In the genomic region with DNA sequence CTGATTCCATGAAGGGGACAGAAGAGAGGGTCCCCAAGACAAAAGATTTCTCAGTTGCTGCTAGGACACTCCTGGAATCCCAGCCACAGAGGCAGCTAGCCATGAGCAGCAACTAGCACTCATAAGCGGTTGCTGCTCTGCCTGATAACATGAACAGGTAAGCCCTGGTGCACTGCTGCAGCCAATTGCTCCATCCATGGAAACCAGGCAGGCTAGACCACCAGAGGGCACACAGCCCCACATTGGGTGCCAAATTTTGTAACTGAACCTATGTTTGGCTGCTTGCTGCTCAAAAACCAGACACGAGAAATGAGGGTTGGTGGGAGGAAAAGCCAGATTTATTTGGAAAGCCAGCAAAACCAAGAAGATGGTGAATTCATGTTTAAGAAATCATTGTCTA, we compare ENCODE assay signal across 8 cellular contexts. TPM values are rescaled to one million over a fixed set of nuclear protein-coding genes. Genes with fewer than 3 reads are reported as not detected.
A peak's percentile ranks its signal among the peaks of the same experiment; 100 is the strongest.
DNase-seq lines count a peak whose midpoint lies in the region; ATAC-seq and TF ChIP-seq lines count a peak whose summit lies in the region.

No MANE protein-coding gene starts in this region.

- peak; percentile 23; the same call in 1 of the 2 replicates for TF ChIP-seq CTCF in 22Rv1 (IDR thresholded peaks at IDR 0.05)
- peak; percentile 31 for TF ChIP-seq CTCF in GM12865 (IDR thresholded peaks at IDR 0.05; ENCODE audit: insufficient read depth, low read depth, low read length, missing control alignments)
- peak; percentile 28 for TF ChIP-seq CTCF in epithelial cell of proximal tubule (conservative IDR thresholded peaks at IDR 0.05; ENCODE audit: low read depth, low read length)

- H3K27ac ChIP-seq in 22Rv1: no peak overlapping the region

- peak; percentile 24 for DNase-seq in GM12865 (ENCODE audit: low read depth)
- DNase-seq in SK-N-DZ (ENCODE audit: low spot score): peak; percentile 28
- DNase-seq in epithelial cell of proximal tubule (ENCODE audit: low read depth): no peak
- no peak for DNase-seq in cerebellum (ENCODE audit: low spot score)

- ATAC-seq in HG03521 (IDR thresholded peaks at IDR 0.05; ENCODE audit: unreplicated experiment) (no peak), HG03025 (IDR thresholded peaks at IDR 0.05; ENCODE audit: low FRiP score, unreplicated experiment) (no peak), HG03159 (IDR thresholded peaks at IDR 0.05; ENCODE audit: unreplicated experiment) (no peak)

- H3K4me3 ChIP-seq in GM12865 (ENCODE audit: low read depth, low read length) (no peak overlapping the region), epithelial cell of proximal tubule (ENCODE audit: low read depth, low read length) (no peak overlapping the region)

RNA-seq across cellular contexts. Expression of gene QSER1, which starts 21.9 kb away (rescaled TPM):
- 19.3 and 21.4 TPM in 2 replicates for polyA plus RNA-seq in SK-N-DZ (2014; cell fraction: cytosol; rRNA removed)
- 17.6 and 26.4 TPM in 2 replicates for polyA plus RNA-seq in SK-N-DZ (2014; cell fraction: nucleus; rRNA removed)
- total RNA-seq in epithelial cell of proximal tubule (12.7 and 18.6 TPM in 2 replicates), cerebellum (100.0 TPM)

RNA-seq across cellular contexts. Expression of gene PRRG4, which starts 40.9 kb away (rescaled TPM):
- polyA plus RNA-seq in SK-N-DZ (2014; cell fraction: cytosol; rRNA removed): not detected in 2 replicates
- polyA plus RNA-seq in SK-N-DZ (2014; cell fraction: nucleus; rRNA removed): not detected in 2 replicates
- total RNA-seq in epithelial cell of proximal tubule (2.7 and 3.1 TPM in 2 replicates), cerebellum (0.18 TPM)

Comparison
In these comparisons a context has a peak if more than half of its experiments do, and no peak if none do; other contexts are left out.
1. DNase-seq: peak in GM12865 (single experiment) and SK-N-DZ (single experiment); none in epithelial cell of proximal tubule (single experiment) and cerebellum (single experiment).
2. Peak in every context shown above with its lines, with median percentiles within 50 percentile points of each other: CTCF ChIP-seq.